26 cellular contexts compared by ENCODE assay signal in the genomic region with DNA sequence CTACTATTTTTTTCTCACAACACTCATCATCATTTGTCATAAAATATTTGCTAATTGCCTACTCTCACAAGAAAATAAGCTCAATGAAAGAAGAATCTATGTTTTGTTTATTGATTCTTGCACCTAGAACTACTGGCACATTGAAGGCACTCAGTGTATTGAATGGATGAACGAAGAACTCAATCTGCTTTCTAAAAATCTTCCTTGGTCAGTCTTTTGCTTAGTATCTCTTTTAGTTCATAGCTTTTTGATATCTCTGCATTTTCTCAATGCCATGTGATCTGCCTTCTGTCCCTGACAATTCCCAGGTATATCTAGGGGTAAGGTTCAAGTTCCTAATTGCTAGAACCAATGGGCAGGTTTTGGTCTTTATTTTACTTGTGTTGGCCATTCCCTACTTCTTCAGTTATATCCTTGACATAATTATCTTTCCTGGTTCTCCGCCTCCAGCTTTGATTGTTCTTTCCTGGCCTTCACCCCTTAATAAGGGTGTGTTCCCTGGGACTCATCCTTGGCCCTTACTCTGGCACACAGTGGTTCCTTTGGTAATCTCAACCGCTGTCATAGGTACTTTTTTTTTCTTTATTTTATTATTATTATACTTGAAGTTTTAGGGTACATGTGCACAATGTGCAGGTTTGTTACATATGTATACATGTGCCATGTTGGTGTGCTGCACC.
"Had no signal": no experiment of that assay in that cellular context is flagged by ENCODE, and none has a peak within 500 bp of the region (broad histone marks: within the 10 kb centered on the region; RNA-seq: fewer than 3 reads in every experiment).

No MANE protein-coding gene starts in this region.

- H3K9me3 ChIP-seq: pancreas, psoas muscle, right atrium auricular region, stomach, suprapubic skin had no signal

- H3K27me3 Mint-ChIP-seq: brain, T-cell had no signal

- H3K4me2 ChIP-seq: hepatocyte had no signal

- H3K27ac Mint-ChIP-seq: activated CD8-positive, alpha-beta T cell treated with anti-CD3 and anti-CD28 coated beads, Interleukin-2, amount 10 ng/mL, durations not matched to agents 7 days and 5 days; brain; nephron progenitor cell; T-cell; T-helper 2 cell treated with Interferon-gamma antibody and Interleukin-4, amounts not matched to agents 5 μg/mL and 100 μg/mL, for 36 hours had no signal

- H3K4me3 ChIP-seq: hepatocyte, left ventricle myocardium inferior, pancreas, psoas muscle, right atrium auricular region, stomach, suprapubic skin, tibial nerve had no signal

- H3K27me3 ChIP-seq: hepatocyte, pancreas, right atrium auricular region, stomach, suprapubic skin, tibial nerve had no signal

- H3K79me2 ChIP-seq: hepatocyte had no signal

- H3K27ac ChIP-seq: hepatocyte, left ventricle myocardium inferior, pancreas, psoas muscle, right atrium auricular region, stomach, suprapubic skin, tibial nerve, WERI-Rb-1 had no signal

- FAIRE-seq: pancreas, TTC549 had no signal

- DNase-seq: activated CD4-positive, alpha-beta T cell treated with anti-CD3 and anti-CD28 coated beads for 1 hour; activated CD4-positive, alpha-beta T cell treated with anti-CD3 and anti-CD28 coated beads, Interleukin-2, amount 50 U/mL, for 1 hour; activated CD8-positive, alpha-beta T cell treated with anti-CD3 and anti-CD28 coated beads, Interleukin-2, amount 10 ng/mL, durations not matched to agents 7 days and 5 days; activated naive CD4-positive, alpha-beta T cell treated with Interleukin-2 at 50 U/mL for 16 hours; aorta; caudate nucleus; dermis blood vessel endothelial cell; effector CD8-positive, alpha-beta T cell; foreskin melanocyte; immature natural killer cell; left ventricle myocardium inferior; mammary epithelial cell; nephron progenitor cell; pancreas; psoas muscle; stimulated activated CD4-positive, alpha-beta T cell treated with anti-CD3 and anti-CD28 coated beads, Interleukin-4, amount 100 ng/mL, for 24 hours; stomach; T-cell; WERI-Rb-1 had no signal

- ATAC-seq: activated CD8-positive, alpha-beta T cell treated with anti-CD3 and anti-CD28 coated beads, Interleukin-2, amount 10 ng/mL, durations not matched to agents 7 days and 5 days; pancreas had no signal

- H3K4me3 Mint-ChIP-seq: activated CD8-positive, alpha-beta T cell treated with anti-CD3 and anti-CD28 coated beads, Interleukin-2, amount 10 ng/mL, durations not matched to agents 7 days and 5 days; brain; nephron progenitor cell; T-cell; T-helper 2 cell treated with Interferon-gamma antibody and Interleukin-4, amounts not matched to agents 5 μg/mL and 100 μg/mL, for 36 hours had no signal

- H2AFZ ChIP-seq: hepatocyte had no signal
